In the genomic region with DNA sequence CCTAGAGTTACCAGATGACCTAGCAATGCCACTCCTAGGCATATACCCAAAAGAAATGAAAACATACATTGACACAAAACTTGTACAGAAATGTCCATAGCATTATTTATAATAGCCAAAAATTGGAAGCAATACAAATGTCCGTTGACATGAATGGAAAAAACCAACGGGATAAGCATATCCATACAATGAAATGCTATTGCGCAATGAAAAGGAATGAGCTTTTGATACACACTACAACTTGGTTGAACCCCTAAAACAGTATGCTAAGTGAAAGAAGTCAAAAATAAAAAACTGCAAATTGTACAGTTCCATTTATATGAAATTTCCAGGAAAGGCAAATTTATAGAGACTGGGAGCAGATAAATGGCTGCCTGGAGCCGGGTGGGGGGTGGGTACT, we compare ENCODE assay signal across 22 cellular contexts.
DNase-seq lines count a peak whose midpoint lies in the region; ATAC-seq, FAIRE-seq and TF ChIP-seq lines count a peak whose summit lies in the region.
"Had no signal": no experiment of that assay in that cellular context is flagged by ENCODE, and none has a peak within 500 bp of the region (broad histone marks: within the 10 kb centered on the region; RNA-seq: fewer than 3 reads in every experiment).

No MANE protein-coding gene starts in this region.

- H2BK120ac ChIP-seq in IMR-90 (ENCODE audit: low read depth, low read length) = no peak overlapping the region

- POLR2A ChIA-PET in A549 (lab: Yijun Ruan, JAX) (no interaction called here), HCT116 (lab: Charles Lee) (no interaction called here), IMR-90 (lab: Charles Lee; ENCODE audit: unreplicated experiment) (no interaction called here), K562 (lab: Yijun Ruan, JAX) (interaction anchor here (1.2 kb wide), 1 partner anchor 15 kb away, joined by 5 read pairs; no protein-coding TSS in a partner anchor)

- no peak for TF ChIP-seq EP300 in A549 (IDR thresholded peaks at IDR 0.05)
- TF ChIP-seq EP300 in K562 (IDR thresholded peaks at IDR 0.05; ENCODE audit: low read length) = no peak

- H3K27ac ChIP-seq in A549 (no peak overlapping the region), HCT116 (ENCODE audit: low read depth, low read length) (no peak overlapping the region), IMR-90 (ENCODE audit: insufficient read depth, low read length) (no peak overlapping the region), K562 (ENCODE audit: extremely low read depth, low read depth, low read length) (no peak overlapping the region)
- H3K27ac ChIP-seq: BLaER1 treated with 17β-estradiol and CSF1 and Interleukin-3, amounts not matched to agents 10 nM and 100 nM; C4-2B had no signal

- no peak overlapping the region for H2AK9ac ChIP-seq in IMR-90 (replicated peaks; ENCODE audit: low read depth, low read length, poor library complexity)

- RAD21 ChIA-PET in HCT116 (lab: Charles Lee; ENCODE audit: low non-redundant PET in 1 of 2, low total read pairs in 2 of 2, uncharacterized antibody in 2 of 2, unreplicated experiment in 2 of 2) = no interaction called here

- TF ChIP-seq POLR2A in A549 (IDR thresholded peaks at IDR 0.05; ENCODE audit: low read length) = no peak
- no peak for TF ChIP-seq POLR2A in HCT116 (IDR thresholded peaks at IDR 0.05; ENCODE audit: borderline replicate concordance, extremely low read depth, insufficient read depth, insufficient read length)
- TF ChIP-seq POLR2A in IMR-90 (IDR thresholded peaks at IDR 0.05; ENCODE audit: low read depth, low read length) = no peak
- TF ChIP-seq POLR2A in K562 (conservative IDR thresholded peaks at IDR 0.05) = no peak

- H2BK5ac ChIP-seq in IMR-90 (ENCODE audit: low read depth, low read length, poor library complexity, severe bottlenecking) = no peak overlapping the region

- H3K23ac ChIP-seq in IMR-90 (ENCODE audit: low read depth, low read length) = no peak overlapping the region

- ATAC-seq in A549 = no peak
- ATAC-seq in HCT116 = no peak
- ATAC-seq in IMR-90 (ENCODE audit: low read depth) = no peak
- ATAC-seq in K562 = no peak
- no peak for ATAC-seq in GM18861 (IDR thresholded peaks at IDR 0.05; ENCODE audit: unreplicated experiment)
- ATAC-seq in HG03025 (IDR thresholded peaks at IDR 0.05; ENCODE audit: low FRiP score, unreplicated experiment) = no peak
- ATAC-seq: CD8-positive, alpha-beta T cell had no signal

- H3K79me1 ChIP-seq in IMR-90 (ENCODE audit: low read depth in 1 of 2, low read length in 2 of 2) = no peaks in the 10 kb centered on the region

- no peak overlapping the region for H3K18ac ChIP-seq in IMR-90 (ENCODE audit: low read depth, low read length)

- H3K4me2 ChIP-seq in A549 = no peak overlapping the region
- no peak overlapping the region for H3K4me2 ChIP-seq in HCT116 (ENCODE audit: low read length)
- no peak overlapping the region for H3K4me2 ChIP-seq in IMR-90 (ENCODE audit: low read depth, low read length)
- H3K4me2 ChIP-seq in K562 (ENCODE audit: insufficient read depth, low read length) = no peak overlapping the region
- H3K4me2 ChIP-seq: BLaER1 treated with 17β-estradiol and CSF1 and Interleukin-3, amounts not matched to agents 10 nM and 100 nM had no signal

- H3K9me3 ChIP-seq in A549 (no peaks in the 10 kb centered on the region), HCT116 (ENCODE audit: control insufficient read depth in 1 of 2, insufficient read depth in 1 of 2, low read depth in 1 of 2, low read length in 2 of 2) (no peaks in the 10 kb centered on the region), IMR-90 (ENCODE audit: control insufficient read depth, insufficient read depth, low read length) (no peaks in the 10 kb centered on the region), K562 (replicated peaks; ENCODE audit: control insufficient read depth, insufficient read depth, low read depth, low read length) (no peaks in the 10 kb centered on the region)
- H3K9me3 ChIP-seq: BLaER1 treated with 17β-estradiol and CSF1 and Interleukin-3, amounts not matched to agents 10 nM and 100 nM; Caco-2 had no signal

- no peak overlapping the region for H3K4ac ChIP-seq in IMR-90 (ENCODE audit: low read depth, low read length)

- H3K27me3 ChIP-seq in HCT116 (ENCODE audit: insufficient read depth, low read length) (peaks cover 27% of the 10 kb centered on the region; the same call in 1 of the 2 replicates), IMR-90 (ENCODE audit: control insufficient read depth, insufficient read depth, low read length) (no peaks in the 10 kb centered on the region), K562 (ENCODE audit: control insufficient read depth in 2 of 2, insufficient read depth in 2 of 2, low read length in 2 of 2) (no peaks in the 10 kb centered on the region)
- H3K27me3 ChIP-seq: BLaER1 treated with 17β-estradiol and CSF1 and Interleukin-3, amounts not matched to agents 10 nM and 100 nM had no signal

- H3K4me3 ChIP-seq in A549 = no peak overlapping the region
- no peak overlapping the region for H3K4me3 ChIP-seq in HCT116 (replicated peaks in 1 of 2; ENCODE audit: low read depth in 1 of 2, low read length in 2 of 2)
- H3K4me3 ChIP-seq in IMR-90 (ENCODE audit: insufficient read depth, low read depth, low read length) = no peak overlapping the region
- no peak overlapping the region for H3K4me3 ChIP-seq in K562
- H3K4me3 ChIP-seq: BLaER1 treated with 17β-estradiol and CSF1 and Interleukin-3, amounts not matched to agents 10 nM and 100 nM had no signal

- H4K91ac ChIP-seq in IMR-90 (ENCODE audit: insufficient read depth, low read depth, low read length) = no peak overlapping the region

- H3K4me1 ChIP-seq in A549 (no peaks in the 10 kb centered on the region), HCT116 (ENCODE audit: control insufficient read depth in 1 of 2, insufficient read depth in 2 of 2, low read length in 2 of 2) (no peaks in the 10 kb centered on the region), IMR-90 (ENCODE audit: control insufficient read depth, insufficient read depth, low read length) (no peaks in the 10 kb centered on the region), K562 (replicated peaks in 1 of 2; ENCODE audit: control insufficient read depth in 2 of 2, insufficient read depth in 2 of 2, low read length in 2 of 2) (no peaks in the 10 kb centered on the region; a peak in 1 of 5 replicates)
- H3K4me1 ChIP-seq: BLaER1 treated with 17β-estradiol and CSF1 and Interleukin-3, amounts not matched to agents 10 nM and 100 nM; Caco-2 had no signal

- H4K5ac ChIP-seq in IMR-90 (ENCODE audit: low read depth, low read length) = no peak overlapping the region

- TF ChIP-seq RAD21 in A549 (conservative IDR thresholded peaks at IDR 0.05 in 1 of 2, IDR thresholded peaks at IDR 0.05 in 1 of 2) (no peak), HCT116 (IDR thresholded peaks at IDR 0.05; ENCODE audit: low read depth) (no peak), IMR-90 (IDR thresholded peaks at IDR 0.05; ENCODE audit: low read length) (no peak), K562 (CRISPR knock-in tag; conservative IDR thresholded peaks at IDR 0.05 in 1 of 2, IDR thresholded peaks at IDR 0.05 in 1 of 2) (no peak)

- dilution Hi-C loops in IMR-90 (cut with HindIII; ENCODE audit: low sequenced_read_pairs, unreplicated experiment) = no loop called here

- no peaks in the 10 kb centered on the region for H3K36me3 ChIP-seq in HCT116 (ENCODE audit: control insufficient read depth in 1 of 2, insufficient read depth in 2 of 2, low read length in 2 of 2)
- no peaks in the 10 kb centered on the region for H3K36me3 ChIP-seq in IMR-90 (ENCODE audit: control insufficient read depth, insufficient read depth, low read length)
- peaks cover 16% of the 10 kb centered on the region; the same call in 1 of the 3 replicates for H3K36me3 ChIP-seq in K562 (ENCODE audit: control insufficient read depth, insufficient read depth, low read length)
- H3K36me3 ChIP-seq: BLaER1 treated with 17β-estradiol and CSF1 and Interleukin-3, amounts not matched to agents 10 nM and 100 nM had no signal

- 38% methylated on average over 4 of the region's 4 CpGs for WGBS in A549 (ENCODE audit: missing lambda C conversion rate)
- no CpG with 5 or more reads among the region's 4 CpGs for WGBS in IMR-90 (ENCODE audit: extremely low coverage in 2 of 2, insufficient read length in 1 of 2), 2 experiments
- 82% methylated on average over 4 of the region's 4 CpGs for WGBS in K562 (ENCODE audit: insufficient coverage, low coverage, missing lambda C conversion rate)

- H3K56ac ChIP-seq in IMR-90 (ENCODE audit: extremely low read depth, insufficient read depth, low read length) = no peak overlapping the region

- H3K14ac ChIP-seq in IMR-90 (replicated peaks; ENCODE audit: low read depth, low read length) = no peak overlapping the region

- intact Hi-C loops in HCT116 (cut with micrococcal nuclease) = no loop called here
- intact Hi-C loops in IMR-90 (cut with micrococcal nuclease) = no loop called here
- intact Hi-C loops in K562 (cut with micrococcal nuclease) = no loop called here

- no peak overlapping the region for H2BK15ac ChIP-seq in IMR-90 (ENCODE audit: low read depth, low read length)

- no peak overlapping the region for H3K9ac ChIP-seq in HCT116 (ENCODE audit: low read length)
- H3K9ac ChIP-seq in IMR-90 (ENCODE audit: low read depth, low read length) = no peak overlapping the region
- H3K9ac ChIP-seq in K562 (ENCODE audit: insufficient read depth in 1 of 2, low read depth in 2 of 2, low read length in 2 of 2) = no peak overlapping the region
- H3K9ac ChIP-seq: BLaER1 treated with 17β-estradiol and CSF1 and Interleukin-3, amounts not matched to agents 10 nM and 100 nM had no signal

- CTCF ChIA-PET in A549 (lab: Yijun Ruan, JAX) (no interaction called here), HCT116 (lab: Charles Lee) (no interaction called here), IMR-90 (lab: Yijun Ruan, JAX) (no interaction called here), K562 (lab: Yijun Ruan, JAX; ENCODE audit: low intra/inter-chr PET ratio) (no interaction called here)

- no peak overlapping the region for H4K8ac ChIP-seq in IMR-90 (ENCODE audit: low read depth in 2 of 2, low read length in 2 of 2)

- FAIRE-seq in A549 (lab: Jason Lieb, UNC) (no peak), K562 (lab: Jason Lieb, UNC) (no peak)
- FAIRE-seq: A204.1, D721Med, G401.6, GM12891 had no signal

- H3K9me1 ChIP-seq in IMR-90 (ENCODE audit: insufficient read depth, low read length) (no peaks in the 10 kb centered on the region), K562 (ENCODE audit: control insufficient read depth, insufficient read depth, low read length) (no peaks in the 10 kb centered on the region)

- H2BK20ac ChIP-seq in IMR-90 (ENCODE audit: low read depth, low read length) = no peak overlapping the region

- TF ChIP-seq CTCF in A549 (IDR thresholded peaks at IDR 0.05) (no peak), HCT116 (IDR thresholded peaks at IDR 0.05 in 2 of 3, conservative IDR thresholded peaks at IDR 0.05 in 1 of 3; ENCODE audit: borderline replicate concordance in 1 of 3, insufficient read depth in 1 of 3, low read depth in 2 of 3, low read length in 2 of 3) (no peak), IMR-90 (conservative IDR thresholded peaks at IDR 0.05; ENCODE audit: low read depth, low read length) (no peak), K562 (IDR thresholded peaks at IDR 0.05 in 2 of 3, conservative IDR thresholded peaks at IDR 0.05 in 1 of 3; ENCODE audit: insufficient read depth in 2 of 3, low read depth in 1 of 3, low read length in 3 of 3) (no peak)

- DNase-seq in A549 (ENCODE audit: low read depth in 1 of 2, low spot score in 1 of 2) (no peak), HCT116 (ENCODE audit: low read depth, low spot score) (no peak), IMR-90 (no peak), K562 (ENCODE audit: extremely low read depth in 1 of 4, low spot score in 3 of 4) (no peak), NCI-H446 (lab: John Stamatoyannopoulos, UW) (no peak), SKM-1 (lab: John Stamatoyannopoulos, UW; ENCODE audit: unreplicated experiment) (no peak)
- DNase-seq: 8988T; AML-193; Caco-2; Calu3; CD4-positive, alpha-beta T cell; CD8-positive, alpha-beta T cell; DMS79 treated with DMSO at 0.1 percent for 48 hours; GF-D8 had no signal

- no peak overlapping the region for H2AK5ac ChIP-seq in IMR-90 (ENCODE audit: low read depth, low read length)

- no peaks in the 10 kb centered on the region for H3K79me2 ChIP-seq in HCT116 (ENCODE audit: insufficient read depth, low read length)
- peaks cover 19% of the 10 kb centered on the region for H3K79me2 ChIP-seq in K562 (ENCODE audit: control insufficient read depth, insufficient read depth, low read length)

- BruUV-seq in HCT116 (replicated peaks; lab: Mats Ljungman, UMichigan) (no TSS peak), IMR-90 (replicated peaks; lab: Mats Ljungman, UMichigan) (no TSS peak), K562 (replicated peaks; lab: Mats Ljungman, UMichigan) (no TSS peak)

- in situ Hi-C loops in IMR-90 (cut with MboI; ENCODE audit: low sequenced_read_pairs) = no loop called here
- in situ Hi-C loops in K562 (cut with MboI) = no loop called here

- no peaks in the 10 kb centered on the region for H3K9me2 ChIP-seq in HCT116 (ENCODE audit: insufficient read depth)

- H4K20me1 ChIP-seq in HCT116 (ENCODE audit: insufficient read depth) = no peaks in the 10 kb centered on the region
- no peaks in the 10 kb centered on the region for H4K20me1 ChIP-seq in IMR-90 (ENCODE audit: insufficient read depth, low read length)
- no peaks in the 10 kb centered on the region for H4K20me1 ChIP-seq in K562 (replicated peaks; ENCODE audit: control insufficient read depth, insufficient read depth, low read length)
- H4K20me1 ChIP-seq: BLaER1 treated with 17β-estradiol and CSF1 and Interleukin-3, amounts not matched to agents 10 nM and 100 nM had no signal

- H2AFZ ChIP-seq in HCT116 (ENCODE audit: low read depth, low read length, poor library complexity, severe bottlenecking) (no peak overlapping the region), IMR-90 (replicated peaks; ENCODE audit: low read length, poor library complexity) (no peak overlapping the region), K562 (ENCODE audit: low read depth, low read length) (no peak overlapping the region)
